Comparison of ENCODE assay signal across 20 cellular contexts in genomic region chr20:45423700-45424099, GRCh38. TPM values are rescaled to one million over a fixed set of nuclear protein-coding genes. Genes with fewer than 3 reads are reported as not detected.
DNase-seq lines count a peak whose midpoint lies in the region; ATAC-seq, FAIRE-seq and TF ChIP-seq lines count a peak whose summit lies in the region.
"Had no signal": no experiment of that assay in that cellular context is flagged by ENCODE, and none has a peak within 500 bp of the region (broad histone marks: within the 10 kb centered on the region; RNA-seq: fewer than 3 reads in every experiment).

No MANE protein-coding gene starts in this region.

- no peak overlapping the region for H3K4me2 ChIP-seq in HepG2 (ENCODE audit: low read depth, low read length)
- H3K4me2 ChIP-seq: GM23338 had no signal

- peaks cover 32 to 62% of the 10 kb centered on the region in 2 experiments for H3K36me3 ChIP-seq in HepG2 (replicated peaks in 1 of 2; ENCODE audit: control insufficient read depth in 1 of 2, insufficient read depth in 2 of 2, low read length in 2 of 2)
- peaks cover 0 to 48% (median 22%) of the 10 kb centered on the region in 4 donors for H3K36me3 ChIP-seq in right lobe of liver

- CTCF ChIA-PET in HepG2 (lab: Yijun Ruan, JAX; ENCODE audit: low intra/inter-chr PET ratio, low total read pairs): no interaction called here

- H3K27ac ChIP-seq in HepG2 (ENCODE audit: extremely low read length, insufficient read depth, low read length) (no peak overlapping the region), right lobe of liver (no peak overlapping the region), dorsolateral prefrontal cortex (peak overlapping the region in 30 of 59 donors; percentile 1 to 99 (median 40))

- H4K20me1 ChIP-seq in HepG2 (ENCODE audit: insufficient read depth, low read length): no peaks in the 10 kb centered on the region

- in situ Hi-C loops in HepG2 (cut with HindIII; ENCODE audit: extremely low pct_ligation_motif_present, low pct_unique_long_range_greater_than_20kb): no loop called here

- POLR2A ChIA-PET in HepG2 (lab: Yijun Ruan, JAX): no interaction called here

- TF ChIP-seq POLR2A in HepG2 (IDR thresholded peaks at IDR 0.05; ENCODE audit: insufficient read depth in 1 of 2, low read depth in 2 of 2, low read length in 2 of 2) (no peak), right lobe of liver (IDR thresholded peaks at IDR 0.05) (no peak)

- H3K9me3 ChIP-seq in HepG2 (ENCODE audit: low read length) (no peaks in the 10 kb centered on the region), right lobe of liver (no peaks in the 10 kb centered on the region)
- H3K9me3 ChIP-seq: BE2C had no signal

- H3K4me3 ChIP-seq in HepG2 (replicated peaks in 1 of 3; ENCODE audit: insufficient read depth in 1 of 3, low read depth in 2 of 3, low read length in 3 of 3) (no peak overlapping the region), right lobe of liver (no peak overlapping the region), dorsolateral prefrontal cortex (no peak overlapping the region)
- H3K4me3 ChIP-seq: GM23338 had no signal

- no peaks in the 10 kb centered on the region for H3K79me2 ChIP-seq in HepG2 (ENCODE audit: insufficient read depth, low read length)

- FAIRE-seq in HepG2 (lab: Jason Lieb, UNC): no peak
- FAIRE-seq: A204.1, G401.6, GM12891, H54 had no signal

- WGBS in HepG2 (ENCODE audit: low lambda C conversion rate): 98% methylated on average over 2 of the region's 2 CpGs
- 100% methylated on average over 2 of the region's 2 CpGs for WGBS in right lobe of liver (ENCODE audit: insufficient coverage, low coverage, low lambda C conversion rate, missing lambda C conversion rate)

- no peak overlapping the region for H2AFZ ChIP-seq in HepG2 (ENCODE audit: low read length)
- H2AFZ ChIP-seq: GM23338 had no signal

- H3K4me1 ChIP-seq in HepG2 (ENCODE audit: insufficient read depth, low read length) (0 out of 2 replicates have a peak, but pooled peaks cover 5% of the 10 kb centered on the region), right lobe of liver (peaks cover 0 to 8% (median 3%) of the 10 kb centered on the region in 4 donors)

- ATAC-seq in HepG2: no peak
- no peak for ATAC-seq in right lobe of liver
- no peak for ATAC-seq in HG02571 (IDR thresholded peaks at IDR 0.05; ENCODE audit: unreplicated experiment)
- no peak for ATAC-seq in GM21447 (IDR thresholded peaks at IDR 0.05; ENCODE audit: unreplicated experiment)
- ATAC-seq: GM23338 had no signal

- no peak for DNase-seq in HepG2 (ENCODE audit: low spot score)
- no peak for DNase-seq in right lobe of liver
- no peak for DNase-seq in dorsolateral prefrontal cortex
- peak; percentile 51 for DNase-seq in putamen (ENCODE audit: low spot score)
- no peak for DNase-seq in SIG-M5 (lab: John Stamatoyannopoulos, UW)
- DNase-seq: ACHN; BE2C; C1 segment of cervical spinal cord; CD4-positive, CD25-positive, alpha-beta regulatory T cell; CD8-positive, alpha-beta memory T cell; COR-L47; DMS 273 treated with DMSO at 0.1 percent for 48 hours; HCEC 1CT had no signal

- TF ChIP-seq CTCF in HepG2 (CRISPR knock-in tag; IDR thresholded peaks at IDR 0.05) (no peak), right lobe of liver (IDR thresholded peaks at IDR 0.05) (no peak), dorsolateral prefrontal cortex (IDR thresholded peaks at IDR 0.05 in 54 of 56, conservative IDR thresholded peaks at IDR 0.05 in 2 of 56; ENCODE audit: low read depth in 1 of 56, partially characterized antibody in 56 of 56) (no peak)

- no TSS peak for BruUV-seq in HepG2 (replicated peaks; lab: Mats Ljungman, UMichigan)

- TF ChIP-seq RAD21 in HepG2 (CRISPR knock-in tag; IDR thresholded peaks at IDR 0.05): no peak

- H3K27me3 ChIP-seq in HepG2 (ENCODE audit: control insufficient read depth in 1 of 2, insufficient read depth in 2 of 2, low read length in 2 of 2) (no peaks in the 10 kb centered on the region), right lobe of liver (no peaks in the 10 kb centered on the region), dorsolateral prefrontal cortex (no peaks in the 10 kb centered on the region)
- H3K27me3 ChIP-seq: BE2C had no signal

- TF ChIP-seq EP300 in HepG2 (IDR thresholded peaks at IDR 0.05; ENCODE audit: low read depth in 2 of 2, low read length in 2 of 2): no peak
- TF ChIP-seq EP300 in HepG2 (CRISPR knock-in tag; IDR thresholded peaks at IDR 0.05; ENCODE audit: borderline replicate concordance): no peak

- intact Hi-C loops in HepG2 (cut with micrococcal nuclease; ENCODE audit: unreplicated experiment) (no loop called here), right lobe of liver (cut with DNase I) (loop anchor here in 1 of 2 donors (10.0 kb wide), 1 partner anchor 49 kb away; the partner anchor contains the start of gene TP53TG5), dorsolateral prefrontal cortex (cut with DNase I) (no loop called here)

- no peak overlapping the region for H3K9ac ChIP-seq in HepG2 (ENCODE audit: insufficient read depth, low read depth, low read length)

RNA-seq across cellular contexts. Expression of gene PIGT, which starts 7.8 kb away (rescaled TPM):
- 26.4 and 65.9 TPM in 2 replicates for total RNA-seq in HepG2 (2016; rRNA removed; fragmentation: Illumina TruSeq; extraction: Trizol)
- 16.2 and 16.8 TPM in 2 replicates for total RNA-seq in HepG2 (2016; cell fraction: cytosol; rRNA removed; fragmentation: Illumina TruSeq; extraction: Trizol; ENCODE audit: low read depth)
- total RNA-seq in HepG2 (2016; cell fraction: insoluble cytoplasmic fraction; rRNA removed; fragmentation: Illumina TruSeq; extraction: Trizol): 26.3 and 65.1 TPM in 2 replicates
- 26.4 and 29.9 TPM in 2 replicates for total RNA-seq in HepG2 (2016; cell fraction: membrane; rRNA removed; fragmentation: Illumina TruSeq; extraction: Trizol)
- 64.4 and 84.9 TPM in 2 replicates for total RNA-seq in HepG2 (2016; cell fraction: nucleus; rRNA removed; fragmentation: Illumina TruSeq; extraction: Trizol)
- 74.1 and 85.7 TPM in 2 replicates for polyA plus RNA-seq in HepG2 (2011; rRNA removed)
- 37.8 and 44.8 TPM in 2 replicates for polyA plus RNA-seq in HepG2 (2011; cell fraction: cytosol; rRNA removed)
- 94.4 and 98.4 TPM in 2 replicates for polyA plus RNA-seq in HepG2 (2011; cell fraction: nucleus; rRNA removed)
- polyA plus RNA-seq in HepG2 (2012): 62.3 and 63.6 TPM in 2 replicates
- polyA plus RNA-seq in HepG2 (2016; cell fraction: cytosol; fragmentation: Illumina TruSeq; extraction: Trizol; ENCODE audit: low read depth): 22.0 and 26.6 TPM in 2 replicates
- polyA plus RNA-seq in HepG2 (2016; cell fraction: insoluble cytoplasmic fraction; fragmentation: Illumina TruSeq; extraction: Trizol; ENCODE audit: low read depth): 39.8 and 50.9 TPM in 2 replicates
- 33.2 and 33.6 TPM in 2 replicates for polyA plus RNA-seq in HepG2 (2016; cell fraction: membrane; fragmentation: Illumina TruSeq; extraction: Trizol; ENCODE audit: low read depth)
- 167 and 168 TPM in 2 replicates for polyA plus RNA-seq in HepG2 (2016; cell fraction: nucleus; fragmentation: Illumina TruSeq; extraction: Trizol; ENCODE audit: insufficient read depth, low read depth)
- 86.1 and 91.5 TPM in 2 replicates for polyA minus RNA-seq in HepG2 (2011; rRNA and poly(A)+ RNA removed; ENCODE audit: low replicate concordance)
- polyA minus RNA-seq in HepG2 (2011; cell fraction: cytosol; rRNA and poly(A)+ RNA removed): 35.9 and 37.0 TPM in 2 replicates
- polyA minus RNA-seq in HepG2 (2011; cell fraction: nucleus; rRNA and poly(A)+ RNA removed): 68.5 and 79.2 TPM in 2 replicates
- total RNA-seq in right lobe of liver: 10 to 100 TPM; 35.7 to 58.4 (median 40.5) TPM
- 100 to 1,000 TPM in 6 of 120 experiments, 10 to 100 TPM in 114; 56.0 to 148 (median 76.4) TPM for total RNA-seq in dorsolateral prefrontal cortex

RNA-seq across cellular contexts. Expression of gene DBNDD2, which starts 15.6 kb away (rescaled TPM):
- 16.7 and 19.6 TPM in 2 replicates for total RNA-seq in HepG2 (2016; rRNA removed; fragmentation: Illumina TruSeq; extraction: Trizol)
- total RNA-seq in HepG2 (2016; cell fraction: cytosol; rRNA removed; fragmentation: Illumina TruSeq; extraction: Trizol; ENCODE audit: low read depth): 27.1 and 31.8 TPM in 2 replicates
- total RNA-seq in HepG2 (2016; cell fraction: insoluble cytoplasmic fraction; rRNA removed; fragmentation: Illumina TruSeq; extraction: Trizol): 17.0 and 18.9 TPM in 2 replicates
- total RNA-seq in HepG2 (2016; cell fraction: membrane; rRNA removed; fragmentation: Illumina TruSeq; extraction: Trizol): 37.0 and 42.3 TPM in 2 replicates
- 9.4 and 9.5 TPM in 2 replicates for total RNA-seq in HepG2 (2016; cell fraction: nucleus; rRNA removed; fragmentation: Illumina TruSeq; extraction: Trizol)
- 47.6 and 50.4 TPM in 2 replicates for polyA plus RNA-seq in HepG2 (2011; rRNA removed)
- polyA plus RNA-seq in HepG2 (2011; cell fraction: cytosol; rRNA removed): 44.5 and 55.5 TPM in 2 replicates
- 18.6 and 25.0 TPM in 2 replicates for polyA plus RNA-seq in HepG2 (2011; cell fraction: nucleus; rRNA removed)
- polyA plus RNA-seq in HepG2 (2012): 22.6 and 31.0 TPM in 2 replicates
- 59.2 and 64.6 TPM in 2 replicates for polyA plus RNA-seq in HepG2 (2016; cell fraction: cytosol; fragmentation: Illumina TruSeq; extraction: Trizol; ENCODE audit: low read depth)
- 33.0 and 35.8 TPM in 2 replicates for polyA plus RNA-seq in HepG2 (2016; cell fraction: insoluble cytoplasmic fraction; fragmentation: Illumina TruSeq; extraction: Trizol; ENCODE audit: low read depth)
- polyA plus RNA-seq in HepG2 (2016; cell fraction: membrane; fragmentation: Illumina TruSeq; extraction: Trizol; ENCODE audit: low read depth): 58.6 and 59.9 TPM in 2 replicates
- 22.2 and 26.4 TPM in 2 replicates for polyA plus RNA-seq in HepG2 (2016; cell fraction: nucleus; fragmentation: Illumina TruSeq; extraction: Trizol; ENCODE audit: insufficient read depth, low read depth)
- 9.7 and 31.5 TPM in 2 replicates for polyA minus RNA-seq in HepG2 (2011; rRNA and poly(A)+ RNA removed; ENCODE audit: low replicate concordance)
- polyA minus RNA-seq in HepG2 (2011; cell fraction: cytosol; rRNA and poly(A)+ RNA removed): 4.8 and 11.1 TPM in 2 replicates
- 4.0 and 11.1 TPM in 2 replicates for polyA minus RNA-seq in HepG2 (2011; cell fraction: nucleus; rRNA and poly(A)+ RNA removed)
- 1 to 10 TPM; 2.3 to 5.3 (median 3.3) TPM for total RNA-seq in right lobe of liver
- 1,000 to 10,000 TPM in 2 of 120 experiments, 100 to 1,000 TPM in 118; 113 to 1,403 (median 322) TPM for total RNA-seq in dorsolateral prefrontal cortex

RNA-seq across cellular contexts. Expression of gene TP53TG5, which starts 45.6 kb away (rescaled TPM):
- total RNA-seq in HepG2 (2016; rRNA removed; fragmentation: Illumina TruSeq; extraction: Trizol): not detected in 2 replicates
- total RNA-seq in HepG2 (2016; cell fraction: cytosol; rRNA removed; fragmentation: Illumina TruSeq; extraction: Trizol; ENCODE audit: low read depth): not detected in 2 replicates
- total RNA-seq in HepG2 (2016; cell fraction: insoluble cytoplasmic fraction; rRNA removed; fragmentation: Illumina TruSeq; extraction: Trizol): not detected in 2 replicates
- not detected in 2 replicates for total RNA-seq in HepG2 (2016; cell fraction: membrane; rRNA removed; fragmentation: Illumina TruSeq; extraction: Trizol)
- not detected in 2 replicates for total RNA-seq in HepG2 (2016; cell fraction: nucleus; rRNA removed; fragmentation: Illumina TruSeq; extraction: Trizol)
- polyA plus RNA-seq in HepG2 (2011; rRNA removed): 0.11 TPM in 1 of 2 replicates, not detected in the other
- polyA plus RNA-seq in HepG2 (2011; cell fraction: cytosol; rRNA removed): not detected in 2 replicates
- not detected in 2 replicates for polyA plus RNA-seq in HepG2 (2011; cell fraction: nucleus; rRNA removed)
- polyA plus RNA-seq in HepG2 (2012): 0.32 and 0.45 TPM in 2 replicates
- polyA plus RNA-seq in HepG2 (2016; cell fraction: cytosol; fragmentation: Illumina TruSeq; extraction: Trizol; ENCODE audit: low read depth): not detected in 2 replicates
- not detected in 2 replicates for polyA plus RNA-seq in HepG2 (2016; cell fraction: insoluble cytoplasmic fraction; fragmentation: Illumina TruSeq; extraction: Trizol; ENCODE audit: low read depth)
- not detected in 2 replicates for polyA plus RNA-seq in HepG2 (2016; cell fraction: membrane; fragmentation: Illumina TruSeq; extraction: Trizol; ENCODE audit: low read depth)
- not detected in 2 replicates for polyA plus RNA-seq in HepG2 (2016; cell fraction: nucleus; fragmentation: Illumina TruSeq; extraction: Trizol; ENCODE audit: insufficient read depth, low read depth)
- polyA minus RNA-seq in HepG2 (2011; rRNA and poly(A)+ RNA removed; ENCODE audit: low replicate concordance): not detected in 2 replicates
- not detected in 2 replicates for polyA minus RNA-seq in HepG2 (2011; cell fraction: cytosol; rRNA and poly(A)+ RNA removed)
- polyA minus RNA-seq in HepG2 (2011; cell fraction: nucleus; rRNA and poly(A)+ RNA removed): not detected in 2 replicates
- total RNA-seq in right lobe of liver: not detected
- total RNA-seq in dorsolateral prefrontal cortex: 10 to 100 TPM in 83 of 120 experiments, 1 to 10 TPM in 37; 1.0 to 82.8 (median 15.3) TPM
- total RNA-seq: CD4-positive, CD25-positive, alpha-beta regulatory T cell; CD8-positive, alpha-beta memory T cell; GM23338 had no signal
- polyA plus RNA-seq: CD8-positive, alpha-beta memory T cell; GM23338 had no signal

RNA-seq across cellular contexts. Expression of gene WFDC2, which starts 45.9 kb away (rescaled TPM):
- total RNA-seq in HepG2 (2016; rRNA removed; fragmentation: Illumina TruSeq; extraction: Trizol) (not detected in 2 replicates), right lobe of liver (1 to 10 TPM in 4 of 6 experiments, under 1 TPM in 1, not detected in 1; 0.77 to 2.8 (median 1.8) TPM), dorsolateral prefrontal cortex (10 to 100 TPM in 59 of 120 experiments, 1 to 10 TPM in 61; 2.7 to 22.3 (median 9.9) TPM)
- not detected in 2 replicates for total RNA-seq in HepG2 (2016; cell fraction: cytosol; rRNA removed; fragmentation: Illumina TruSeq; extraction: Trizol; ENCODE audit: low read depth)
- 0.22 TPM in 1 of 2 replicates, not detected in the other for total RNA-seq in HepG2 (2016; cell fraction: insoluble cytoplasmic fraction; rRNA removed; fragmentation: Illumina TruSeq; extraction: Trizol)
- not detected in 2 replicates for total RNA-seq in HepG2 (2016; cell fraction: membrane; rRNA removed; fragmentation: Illumina TruSeq; extraction: Trizol)
- total RNA-seq in HepG2 (2016; cell fraction: nucleus; rRNA removed; fragmentation: Illumina TruSeq; extraction: Trizol): not detected in 2 replicates
- 0.13 and 0.33 TPM in 2 replicates for polyA plus RNA-seq in HepG2 (2011; rRNA removed)
- polyA plus RNA-seq in HepG2 (2011; cell fraction: cytosol; rRNA removed): 0.22 and 0.66 TPM in 2 replicates
- 0.24 and 0.35 TPM in 2 replicates for polyA plus RNA-seq in HepG2 (2011; cell fraction: nucleus; rRNA removed)
- polyA plus RNA-seq in HepG2 (2012): 0.60 TPM in 1 of 2 replicates, not detected in the other
- not detected in 2 replicates for polyA plus RNA-seq in HepG2 (2016; cell fraction: cytosol; fragmentation: Illumina TruSeq; extraction: Trizol; ENCODE audit: low read depth)
- not detected in 2 replicates for polyA plus RNA-seq in HepG2 (2016; cell fraction: insoluble cytoplasmic fraction; fragmentation: Illumina TruSeq; extraction: Trizol; ENCODE audit: low read depth)
- polyA plus RNA-seq in HepG2 (2016; cell fraction: membrane; fragmentation: Illumina TruSeq; extraction: Trizol; ENCODE audit: low read depth): not detected in 2 replicates
- not detected in 2 replicates for polyA plus RNA-seq in HepG2 (2016; cell fraction: nucleus; fragmentation: Illumina TruSeq; extraction: Trizol; ENCODE audit: insufficient read depth, low read depth)
- polyA minus RNA-seq in HepG2 (2011; rRNA and poly(A)+ RNA removed; ENCODE audit: low replicate concordance): not detected in 2 replicates
- polyA minus RNA-seq in HepG2 (2011; cell fraction: cytosol; rRNA and poly(A)+ RNA removed): not detected in 2 replicates
- not detected in 2 replicates for polyA minus RNA-seq in HepG2 (2011; cell fraction: nucleus; rRNA and poly(A)+ RNA removed)
- total RNA-seq: CD4-positive, CD25-positive, alpha-beta regulatory T cell had no signal
- polyA plus RNA-seq: CD4-positive, CD25-positive, alpha-beta regulatory T cell; CD8-positive, alpha-beta memory T cell had no signal

Comparison
In these comparisons a context has a peak if more than half of its experiments do, and no peak if none do; other contexts are left out.
1. H3K27ac ChIP-seq: peak in dorsolateral prefrontal cortex (30 of 59); none in HepG2 (single experiment) and right lobe of liver (0 of 3).